In genomic region chr4:77818667-77819408, GRCh38 we compare ENCODE assay signal across 8 cellular contexts.
DNase-seq lines count a peak whose midpoint lies in the region; ATAC-seq lines count a peak whose summit lies in the region.

TSS of gene CNOT6L (minus strand) at chr4:77819368. CDS start at chr4:77819308, 60 bp downstream.

- DNase-seq in NCI-H1417 (lab: John Stamatoyannopoulos, UW) (peak; percentile 71 to 78 (median 72)), NCI-H1417 treated with DMSO at 0.1 percent for 48 hours (lab: John Stamatoyannopoulos, UW) (no peak), NCI-H748 treated with DMSO at 0.1 percent for 48 hours (lab: John Stamatoyannopoulos, UW) (peak; percentile 36), medulla oblongata (ENCODE audit: extremely low spot score) (peak; percentile 51)
- DNase-seq in activated CD8-positive, alpha-beta memory T cell treated with anti-CD3 and anti-CD28 coated beads for 4 hours (ENCODE audit: low read depth in 2 of 2) = peak; percentile 73 to 75
- peak; percentile 44 to 77 (median 75) for DNase-seq in effector memory CD4-positive, alpha-beta T cell
- DNase-seq in stimulated activated CD8-positive, alpha-beta memory T cell treated with anti-CD3 and anti-CD28 coated beads, Interleukin-15, amount 100 ng/mL, for 1 hour (ENCODE audit: low read depth) = peak; percentile 70

- peaks cover 23% of the 10 kb centered on the region for H3K4me1 ChIP-seq in effector memory CD4-positive, alpha-beta T cell (ENCODE audit: control insufficient read depth, insufficient read depth, low read length, poor library complexity, severe bottlenecking)

- H3K36me3 ChIP-seq in effector memory CD4-positive, alpha-beta T cell (ENCODE audit: control insufficient read depth, insufficient read depth, low read length) = peaks cover 8% of the 10 kb centered on the region

- peak; percentile 27 for ATAC-seq in HG02973 (IDR thresholded peaks at IDR 0.05; ENCODE audit: unreplicated experiment)

- H3K4me3 ChIP-seq in effector memory CD4-positive, alpha-beta T cell (ENCODE audit: insufficient read depth, low read depth, low read length, poor library complexity, severe bottlenecking) = peak within 1 kb of the TSS; percentile 99

- H3K27ac ChIP-seq in effector memory CD4-positive, alpha-beta T cell (ENCODE audit: insufficient read depth, low read length, poor library complexity, severe bottlenecking) = peak within 1 kb of the TSS; percentile 100

- no peaks in the 10 kb centered on the region for H3K27me3 ChIP-seq in effector memory CD4-positive, alpha-beta T cell (replicated peaks; ENCODE audit: control insufficient read depth, insufficient read depth, low read length, poor library complexity, severe bottlenecking)

- H3K9me3 ChIP-seq in effector memory CD4-positive, alpha-beta T cell (ENCODE audit: control insufficient read depth, low read length) = no peaks in the 10 kb centered on the region
